14 cellular contexts compared by ENCODE assay signal in the genomic region with DNA sequence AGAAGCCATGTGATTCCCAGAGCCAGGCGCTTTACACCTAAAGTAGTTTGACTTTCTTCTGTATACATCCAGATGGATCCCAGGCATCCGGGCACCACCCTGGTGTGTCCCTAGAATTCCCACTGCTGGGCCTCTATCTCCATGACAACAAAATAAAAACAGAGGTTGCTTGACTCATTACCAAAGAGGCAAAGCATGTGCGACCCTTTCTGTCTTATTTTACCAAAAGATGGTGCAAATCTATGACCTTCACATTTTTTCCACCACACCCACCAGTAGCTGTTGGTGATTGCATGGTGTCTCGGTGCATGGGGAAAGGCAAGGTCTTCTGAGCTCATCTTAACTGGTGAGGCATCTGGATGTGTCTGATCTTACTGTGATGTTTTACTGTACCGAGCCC. TPM values are rescaled to one million over a fixed set of nuclear protein-coding genes. Genes with fewer than 3 reads are reported as not detected.
DNase-seq lines count a peak whose midpoint lies in the region; FAIRE-seq and TF ChIP-seq lines count a peak whose summit lies in the region.
"Had no signal": no experiment of that assay in that cellular context is flagged by ENCODE, and none has a peak within 500 bp of the region (broad histone marks: within the 10 kb centered on the region; RNA-seq: fewer than 3 reads in every experiment).

No MANE protein-coding gene starts in this region.

- no peaks in the 10 kb centered on the region for H3K27me3 ChIP-seq in GM23248 (replicated peaks; ENCODE audit: insufficient read depth)
- no peaks in the 10 kb centered on the region for H3K27me3 ChIP-seq in brain microvascular endothelial cell (replicated peaks)
- no peaks in the 10 kb centered on the region for H3K27me3 ChIP-seq in hepatocyte

- H3F3A ChIP-seq in GM23248 (ENCODE audit: insufficient read depth) = no peaks in the 10 kb centered on the region

- TF ChIP-seq CTCF in AG09319 (IDR thresholded peaks at IDR 0.05; ENCODE audit: low read depth, low read length) = no peak
- no peak for TF ChIP-seq CTCF in brain microvascular endothelial cell (IDR thresholded peaks at IDR 0.05; ENCODE audit: low read depth, low read length, missing control alignments)
- no peak for TF ChIP-seq CTCF in hepatocyte (IDR thresholded peaks at IDR 0.05; ENCODE audit: poor library complexity)

- DNase-seq in AG09319 (ENCODE audit: extremely low read depth, low read depth) = peak; percentile 59
- DNase-seq in GM23248 = peak; percentile 58
- peak; percentile 47 for DNase-seq in brain microvascular endothelial cell
- peak; percentile 16 for DNase-seq in hepatocyte (ENCODE audit: low spot score)
- DNase-seq in substantia nigra (lab: John Stamatoyannopoulos, UW) = no peak
- no peak for DNase-seq in NCI-H774 (lab: John Stamatoyannopoulos, UW)
- no peak for DNase-seq in H54 (ENCODE audit: insufficient read length, low spot score)
- no peak for DNase-seq in mucosa of gallbladder (ENCODE audit: low spot score)
- DNase-seq: activated naive CD4-positive, alpha-beta T cell treated with Interleukin-2 at 50 U/mL for 16 hours; head of caudate nucleus; Kasumi-1; NCI-H2081; T-helper 2 cell had no signal

- H3K4me1 ChIP-seq in GM23248 (ENCODE audit: insufficient read depth) = peaks cover 6% of the 10 kb centered on the region; the same call in 1 of the 2 replicates
- no peaks in the 10 kb centered on the region for H3K4me1 ChIP-seq in hepatocyte (ENCODE audit: insufficient read depth)
- H3K4me1 ChIP-seq: prostate gland had no signal

- H3K9me2 ChIP-seq in GM23248 (ENCODE audit: insufficient read depth) = no peaks in the 10 kb centered on the region
- H3K9me2 ChIP-seq in hepatocyte (replicated peaks; ENCODE audit: insufficient read depth) = no peaks in the 10 kb centered on the region

- H3K27ac ChIP-seq in GM23248 (0 out of 2 replicates have a peak overlapping the region, but pooled peaks have one; percentile 7), brain microvascular endothelial cell (peak overlapping the region; percentile 21), hepatocyte (no peak overlapping the region), substantia nigra (ENCODE audit: low read depth, low read length, poor library complexity, severe bottlenecking) (no peak overlapping the region)
- H3K27ac ChIP-seq: prostate gland had no signal

- no peak overlapping the region for H3K4me3 ChIP-seq in GM23248
- no peak overlapping the region for H3K4me3 ChIP-seq in brain microvascular endothelial cell (ENCODE audit: low read depth, low read length)
- no peak overlapping the region for H3K4me3 ChIP-seq in hepatocyte
- H3K4me3 ChIP-seq: prostate gland had no signal

- 32 to 37% methylated on average over 5 of the region's 5 CpGs for WGBS in GM23248 (ENCODE audit: low coverage in 1 of 2, low lambda C conversion rate in 2 of 2, missing lambda C conversion rate in 2 of 2), 2 experiments
- 78% methylated on average over 5 of the region's 5 CpGs for WGBS in hepatocyte (ENCODE audit: low lambda C conversion rate, missing lambda C conversion rate)

- no peaks in the 10 kb centered on the region; the same call in 1 of the 2 replicates for H3K79me2 ChIP-seq in GM23248 (ENCODE audit: insufficient read depth)
- H3K79me2 ChIP-seq in hepatocyte = no peaks in the 10 kb centered on the region

- H4K20me1 ChIP-seq in GM23248 (ENCODE audit: insufficient read depth) (no peaks in the 10 kb centered on the region), hepatocyte (ENCODE audit: insufficient read depth, poor library complexity, severe bottlenecking) (no peaks in the 10 kb centered on the region)

- no peak overlapping the region for H3K9ac ChIP-seq in GM23248

- FAIRE-seq in H54 (lab: Jason Lieb, UNC) = no peak

- in situ Hi-C loops in GM23248 (cut with MboI) (no loop called here), brain microvascular endothelial cell (cut with HindIII; ENCODE audit: low pct_ligation_motif_present, low sequenced_read_pairs) (no loop called here)

- H3K9me3 ChIP-seq in GM23248 (ENCODE audit: low read depth) = no peaks in the 10 kb centered on the region
- no peaks in the 10 kb centered on the region for H3K9me3 ChIP-seq in hepatocyte (ENCODE audit: low read depth)
- H3K9me3 ChIP-seq: prostate gland had no signal

- H3K4me2 ChIP-seq in GM23248 (ENCODE audit: unreplicated experiment) = no peak overlapping the region
- no peak overlapping the region for H3K4me2 ChIP-seq in hepatocyte

- H2AFZ ChIP-seq in GM23248 = no peak overlapping the region
- H2AFZ ChIP-seq in hepatocyte = no peak overlapping the region

- H3K36me3 ChIP-seq in GM23248 (ENCODE audit: low read depth) (peaks cover 56% of the 10 kb centered on the region), brain microvascular endothelial cell (replicated peaks) (peaks cover 16% of the 10 kb centered on the region), hepatocyte (replicated peaks; ENCODE audit: insufficient read depth, low read depth) (no peaks in the 10 kb centered on the region)
- H3K36me3 ChIP-seq: prostate gland had no signal

- TF ChIP-seq POLR2A in H54 (IDR thresholded peaks at IDR 0.05; ENCODE audit: low read depth, low read length) = no peak

RNA-seq across cellular contexts. Expression of gene VAPB, which starts 27.5 kb away (rescaled TPM):
- 8.8 and 10.0 TPM in 2 replicates for total RNA-seq in GM23248 (2014; rRNA removed; shearing (Covaris generic))
- polyA plus RNA-seq in GM23248 (2016; fragmentation: Nextera tagmentation; extraction: Ambion mirVana) = 34.1 and 37.0 TPM in 2 replicates
- 26.8 and 32.1 TPM in 2 replicates for total RNA-seq in hepatocyte
- polyA plus RNA-seq in hepatocyte = 40.1 and 49.6 TPM in 2 replicates
- 63.0 TPM for total RNA-seq in mucosa of gallbladder

RNA-seq across cellular contexts. Expression of gene RAB22A, which starts 52.0 kb away (rescaled TPM):
- 21.2 and 23.0 TPM in 2 replicates for total RNA-seq in GM23248 (2014; rRNA removed; shearing (Covaris generic))
- polyA plus RNA-seq in GM23248 (2016; fragmentation: Nextera tagmentation; extraction: Ambion mirVana) = 21.3 and 23.9 TPM in 2 replicates
- total RNA-seq in hepatocyte = 24.0 and 26.9 TPM in 2 replicates
- 16.7 and 18.4 TPM in 2 replicates for polyA plus RNA-seq in hepatocyte
- 21.3 TPM for total RNA-seq in mucosa of gallbladder

Comparison
In these comparisons a context has a peak if more than half of its experiments do, and no peak if none do; other contexts are left out.
1. DNase-seq: peak in AG09319 (single experiment), GM23248 (single experiment), brain microvascular endothelial cell (single experiment) and hepatocyte (single experiment); none in substantia nigra (0 of 49), NCI-H774 (single experiment), H54 (single experiment) and mucosa of gallbladder (single experiment).
2. H3K27ac ChIP-seq: peak in GM23248 (single experiment) and brain microvascular endothelial cell (single experiment); none in hepatocyte (single experiment) and substantia nigra (single experiment).